In the genomic region with DNA sequence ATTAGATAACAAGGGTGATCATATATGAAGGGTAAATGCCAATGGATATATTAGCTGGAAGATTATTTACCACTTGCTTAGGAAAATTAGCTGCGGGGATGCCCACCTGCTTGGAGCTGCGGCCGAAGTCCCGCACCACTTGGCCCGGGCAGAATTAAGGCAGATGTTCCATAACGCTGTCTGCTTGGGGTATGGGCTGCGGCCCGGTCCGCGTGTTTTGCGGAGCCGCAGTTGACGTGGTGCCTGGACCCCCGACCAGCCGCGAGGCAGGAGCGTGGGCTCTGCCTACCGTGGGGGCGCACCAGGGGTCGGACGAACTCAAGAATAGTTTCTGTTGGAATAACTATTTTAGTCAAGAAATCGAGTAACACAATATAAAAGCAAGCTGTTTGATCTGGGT, we compare ENCODE assay signal across 17 cellular contexts.
DNase-seq lines count a peak whose midpoint lies in the region; ATAC-seq and TF ChIP-seq lines count a peak whose summit lies in the region.
"Had no signal": no experiment of that assay in that cellular context is flagged by ENCODE, and none has a peak within 500 bp of the region (broad histone marks: within the 10 kb centered on the region; RNA-seq: fewer than 3 reads in every experiment).

No MANE protein-coding gene starts in this region.

- peaks cover 4% of the 10 kb centered on the region; the same call in 1 of the 3 replicates for H3K36me3 Mint-ChIP-seq in GM23338 (ENCODE audit: low read depth)
- H3K36me3 Mint-ChIP-seq: CD4-positive, alpha-beta memory T cell had no signal

- DNase-seq in GM23338 (ENCODE audit: low spot score) (no peak), osteoblast (ENCODE audit: insufficient read length, low spot score, missing footprints) (peak; percentile 3), NCI-H526 (lab: John Stamatoyannopoulos, UW) (no peak), omental fat pad (ENCODE audit: low spot score) (no peak), DMS153 (lab: John Stamatoyannopoulos, UW) (no peak)
- DNase-seq: ACHN; C1 segment of cervical spinal cord; CD4-positive, alpha-beta memory T cell; DMS79 treated with DMSO at 0.1 percent for 48 hours; EL; GF-D8 had no signal

- H3K27me3 ChIP-seq in GM23338 (ENCODE audit: insufficient read depth) (no peaks in the 10 kb centered on the region), HUES64 (ENCODE audit: insufficient read depth, low read length) (no peaks in the 10 kb centered on the region), iPS-15b (ENCODE audit: control insufficient read depth, insufficient read depth, low read length) (no peaks in the 10 kb centered on the region), osteoblast (ENCODE audit: insufficient read depth, low read length) (no peaks in the 10 kb centered on the region)

- H3K4me1 ChIP-seq in GM23338 (ENCODE audit: insufficient read depth) (peaks cover 43% of the 10 kb centered on the region), HUES64 (ENCODE audit: insufficient read depth, low read length) (peaks cover 28% of the 10 kb centered on the region), iPS-15b (ENCODE audit: control insufficient read depth, insufficient read depth, low read length) (peaks cover 32% of the 10 kb centered on the region), osteoblast (ENCODE audit: insufficient read depth, low read length) (no peaks in the 10 kb centered on the region)

- peak overlapping the region; percentile 96 for H3K27ac Mint-ChIP-seq in GM23338
- H3K27ac Mint-ChIP-seq: B cell; CD4-positive, alpha-beta memory T cell had no signal

- H3K9me3 Mint-ChIP-seq in GM23338, result no peaks in the 10 kb centered on the region

- H3K79me2 ChIP-seq in GM23338 (replicated peaks; ENCODE audit: insufficient read depth), result no peaks in the 10 kb centered on the region
- H3K79me2 ChIP-seq in osteoblast (ENCODE audit: insufficient read depth, low read length), result no peaks in the 10 kb centered on the region

- H2AFZ ChIP-seq in GM23338 (no peak overlapping the region), osteoblast (ENCODE audit: low read length) (no peak overlapping the region)

- no peaks in the 10 kb centered on the region for H3K9me2 ChIP-seq in GM23338 (ENCODE audit: insufficient read depth)

- no peaks in the 10 kb centered on the region for H3K36me3 ChIP-seq in GM23338 (ENCODE audit: insufficient read depth)
- no peaks in the 10 kb centered on the region for H3K36me3 ChIP-seq in HUES64 (ENCODE audit: insufficient read depth, low read length)
- no peaks in the 10 kb centered on the region for H3K36me3 ChIP-seq in iPS-15b (ENCODE audit: control insufficient read depth, insufficient read depth, low read length)
- H3K36me3 ChIP-seq in osteoblast (ENCODE audit: insufficient read depth, low read length), result no peaks in the 10 kb centered on the region
- H3K36me3 ChIP-seq: HAP-1 had no signal

- WGBS in HUES64, result 92% methylated on average over 22 of the region's 22 CpGs

- peaks cover 2% of the 10 kb centered on the region for H3K27me3 Mint-ChIP-seq in GM23338 (ENCODE audit: insufficient read depth, low read depth, poor library complexity)
- H3K27me3 Mint-ChIP-seq: B cell; CD4-positive, alpha-beta memory T cell had no signal

- no peaks in the 10 kb centered on the region for H3K9me3 ChIP-seq in HUES64 (ENCODE audit: insufficient read depth, low read depth, low read length)
- no peaks in the 10 kb centered on the region for H3K9me3 ChIP-seq in iPS-15b (ENCODE audit: control insufficient read depth, insufficient read depth, low read length)
- H3K9me3 ChIP-seq in osteoblast (ENCODE audit: low read depth, low read length), result no peaks in the 10 kb centered on the region
- H3K9me3 ChIP-seq: HAP-1 had no signal

- H3K4me2 ChIP-seq in GM23338 (peak overlapping the region; percentile 9; the same call in 1 of the 2 replicates), osteoblast (ENCODE audit: insufficient read depth, low read length) (no peak overlapping the region)
- H3K4me2 ChIP-seq: KMS-11 had no signal

- H4K20me1 ChIP-seq in GM23338 (replicated peaks; ENCODE audit: insufficient read depth) (no peaks in the 10 kb centered on the region), osteoblast (ENCODE audit: insufficient read depth, low read length) (no peaks in the 10 kb centered on the region)

- TF ChIP-seq CTCF in GM23338 (conservative IDR thresholded peaks at IDR 0.05; ENCODE audit: low read depth in 2 of 2) (no peak), osteoblast (IDR thresholded peaks at IDR 0.05; ENCODE audit: extremely low read depth, low read depth, low read length) (no peak), omental fat pad (IDR thresholded peaks at IDR 0.05) (no peak)

- no peak overlapping the region for H3K4me3 Mint-ChIP-seq in GM23338
- H3K4me3 Mint-ChIP-seq: B cell; CD4-positive, alpha-beta memory T cell had no signal

- ATAC-seq in GM23338 (no peak; the same call in 2 of the 3 replicates), omental fat pad (ENCODE audit: low FRiP score) (no peak)
- ATAC-seq: HepG2 had no signal

- H3K9ac ChIP-seq in HUES64 (ENCODE audit: low read depth, low read length) (no peak overlapping the region), iPS-15b (ENCODE audit: low read depth, low read length) (peak overlapping the region; percentile 55)
- H3K9ac ChIP-seq: KMS-11 had no signal

- peaks cover 25% of the 10 kb centered on the region for H3K4me1 Mint-ChIP-seq in GM23338
- H3K4me1 Mint-ChIP-seq: B cell; CD4-positive, alpha-beta memory T cell had no signal

- peak overlapping the region; percentile 89 for H3K27ac ChIP-seq in GM23338 (ENCODE audit: low read depth)
- peak overlapping the region; percentile 90 for H3K27ac ChIP-seq in HUES64 (ENCODE audit: low read depth, low read length)
- H3K27ac ChIP-seq in osteoblast (ENCODE audit: low read depth, low read length), result no peak overlapping the region
- H3K27ac ChIP-seq: KMS-11 had no signal

- H3F3A ChIP-seq in GM23338 (replicated peaks; ENCODE audit: low read depth), result no peaks in the 10 kb centered on the region

- H3K4me3 ChIP-seq in GM23338, result no peak overlapping the region
- no peak overlapping the region for H3K4me3 ChIP-seq in HUES64 (ENCODE audit: low read length)
- H3K4me3 ChIP-seq in iPS-15b (ENCODE audit: low read depth, low read length), result no peak overlapping the region
- no peak overlapping the region for H3K4me3 ChIP-seq in osteoblast (ENCODE audit: insufficient read depth, low read length)
- H3K4me3 ChIP-seq: HAP-1 had no signal

TF ChIP-seq in GM23338, 12 proteins besides CTCF, POLR2A, EP300 and RAD21 (continues in another document):
- no peak for TF ChIP-seq STAT1 (IDR thresholded peaks at IDR 0.05; ENCODE audit: unreplicated experiment)
- no peak for TF ChIP-seq ZNF331 (CRISPR knock-in tag; IDR thresholded peaks at IDR 0.05; ENCODE audit: low read depth)
- no peak for TF ChIP-seq JUNB (IDR thresholded peaks at IDR 0.05; ENCODE audit: unreplicated experiment)
- TF ChIP-seq, protein P1, sequence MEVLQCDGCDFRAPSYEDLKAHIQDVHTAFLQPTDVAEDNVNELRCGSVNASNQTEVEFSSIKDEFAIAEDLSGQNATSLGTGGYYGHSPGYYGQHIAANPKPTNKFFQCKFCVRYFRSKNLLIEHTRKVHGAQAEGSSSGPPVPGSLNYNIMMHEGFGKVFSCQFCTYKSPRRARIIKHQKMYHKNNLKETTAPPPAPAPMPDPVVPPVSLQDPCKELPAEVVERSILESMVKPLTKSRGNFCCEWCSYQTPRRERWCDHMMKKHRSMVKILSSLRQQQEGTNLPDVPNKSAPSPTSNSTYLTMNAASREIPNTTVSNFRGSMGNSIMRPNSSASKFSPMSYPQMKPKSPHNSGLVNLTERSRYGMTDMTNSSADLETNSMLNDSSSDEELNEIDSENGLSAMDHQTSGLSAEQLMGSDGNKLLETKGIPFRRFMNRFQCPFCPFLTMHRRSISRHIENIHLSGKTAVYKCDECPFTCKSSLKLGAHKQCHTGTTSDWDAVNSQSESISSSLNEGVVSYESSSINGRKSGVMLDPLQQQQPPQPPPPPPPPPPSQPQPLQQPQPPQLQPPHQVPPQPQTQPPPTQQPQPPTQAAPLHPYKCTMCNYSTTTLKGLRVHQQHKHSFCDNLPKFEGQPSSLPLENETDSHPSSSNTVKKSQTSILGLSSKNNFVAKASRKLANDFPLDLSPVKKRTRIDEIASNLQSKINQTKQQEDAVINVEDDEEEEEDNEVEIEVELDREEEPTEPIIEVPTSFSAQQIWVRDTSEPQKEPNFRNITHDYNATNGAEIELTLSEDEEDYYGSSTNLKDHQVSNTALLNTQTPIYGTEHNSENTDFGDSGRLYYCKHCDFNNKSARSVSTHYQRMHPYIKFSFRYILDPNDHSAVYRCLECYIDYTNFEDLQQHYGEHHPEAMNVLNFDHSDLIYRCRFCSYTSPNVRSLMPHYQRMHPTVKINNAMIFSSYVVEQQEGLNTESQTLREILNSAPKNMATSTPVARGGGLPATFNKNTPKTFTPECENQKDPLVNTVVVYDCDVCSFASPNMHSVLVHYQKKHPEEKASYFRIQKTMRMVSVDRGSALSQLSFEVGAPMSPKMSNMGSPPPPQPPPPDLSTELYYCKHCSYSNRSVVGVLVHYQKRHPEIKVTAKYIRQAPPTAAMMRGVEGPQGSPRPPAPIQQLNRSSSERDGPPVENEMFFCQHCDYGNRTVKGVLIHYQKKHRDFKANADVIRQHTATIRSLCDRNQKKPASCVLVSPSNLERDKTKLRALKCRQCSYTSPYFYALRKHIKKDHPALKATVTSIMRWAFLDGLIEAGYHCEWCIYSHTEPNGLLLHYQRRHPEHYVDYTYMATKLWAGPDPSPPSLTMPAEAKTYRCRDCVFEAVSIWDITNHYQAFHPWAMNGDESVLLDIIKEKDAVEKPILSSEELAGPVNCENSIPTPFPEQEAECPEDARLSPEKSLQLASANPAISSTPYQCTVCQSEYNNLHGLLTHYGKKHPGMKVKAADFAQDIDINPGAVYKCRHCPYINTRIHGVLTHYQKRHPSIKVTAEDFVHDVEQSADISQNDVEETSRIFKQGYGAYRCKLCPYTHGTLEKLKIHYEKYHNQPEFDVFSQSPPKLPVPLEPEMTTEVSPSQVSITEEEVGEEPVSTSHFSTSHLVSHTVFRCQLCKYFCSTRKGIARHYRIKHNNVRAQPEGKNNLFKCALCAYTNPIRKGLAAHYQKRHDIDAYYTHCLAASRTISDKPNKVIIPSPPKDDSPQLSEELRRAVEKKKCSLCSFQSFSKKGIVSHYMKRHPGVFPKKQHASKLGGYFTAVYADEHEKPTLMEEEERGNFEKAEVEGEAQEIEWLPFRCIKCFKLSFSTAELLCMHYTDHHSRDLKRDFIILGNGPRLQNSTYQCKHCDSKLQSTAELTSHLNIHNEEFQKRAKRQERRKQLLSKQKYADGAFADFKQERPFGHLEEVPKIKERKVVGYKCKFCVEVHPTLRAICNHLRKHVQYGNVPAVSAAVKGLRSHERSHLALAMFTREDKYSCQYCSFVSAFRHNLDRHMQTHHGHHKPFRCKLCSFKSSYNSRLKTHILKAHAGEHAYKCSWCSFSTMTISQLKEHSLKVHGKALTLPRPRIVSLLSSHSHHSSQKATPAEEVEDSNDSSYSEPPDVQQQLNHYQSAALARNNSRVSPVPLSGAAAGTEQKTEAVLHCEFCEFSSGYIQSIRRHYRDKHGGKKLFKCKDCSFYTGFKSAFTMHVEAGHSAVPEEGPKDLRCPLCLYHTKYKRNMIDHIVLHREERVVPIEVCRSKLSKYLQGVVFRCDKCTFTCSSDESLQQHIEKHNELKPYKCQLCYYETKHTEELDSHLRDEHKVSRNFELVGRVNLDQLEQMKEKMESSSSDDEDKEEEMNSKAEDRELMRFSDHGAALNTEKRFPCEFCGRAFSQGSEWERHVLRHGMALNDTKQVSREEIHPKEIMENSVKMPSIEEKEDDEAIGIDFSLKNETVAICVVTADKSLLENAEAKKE (CRISPR knock-in tag; IDR thresholded peaks at IDR 0.05), result no peak
